In genomic region chr13:27425918-27426630, GRCh38 we compare ENCODE assay signal across 1 cellular context.
TF ChIP-seq lines count a peak whose summit lies in the region.

No MANE protein-coding gene starts in this region.

TF ChIP-seq in K562, 482 proteins besides CTCF, POLR2A, EP300 and RAD21 (continued from another document and continues in another):
- TF ChIP-seq SMAD1 (IDR thresholded peaks at IDR 0.05; ENCODE audit: low read depth, low read length, partially characterized antibody) (no peak), ZNF445 (CRISPR knock-in tag; IDR thresholded peaks at IDR 0.05; ENCODE audit: low read depth) (no peak), SIN3A (IDR thresholded peaks at IDR 0.05; ENCODE audit: borderline replicate concordance in 2 of 2, control insufficient read depth in 1 of 2, low read depth in 2 of 2, low read length in 2 of 2) (no peak), SAP30 (IDR thresholded peaks at IDR 0.05; ENCODE audit: borderline replicate concordance, insufficient read depth, low read depth, low read length, poor library complexity, severe bottlenecking) (no peak), FOXM1 (IDR thresholded peaks at IDR 0.05; ENCODE audit: low read depth) (no peak), FOXM1 (CRISPR knock-in tag; IDR thresholded peaks at IDR 0.05; ENCODE audit: low read depth) (no peak), FOXO4 (CRISPR knock-in tag; IDR thresholded peaks at IDR 0.05) (no peak), RNF219 (CRISPR knock-in tag; IDR thresholded peaks at IDR 0.05) (no peak), SMARCB1 (IDR thresholded peaks at IDR 0.05; ENCODE audit: insufficient read length, low read depth) (no peak), ZNF398 (CRISPR knock-in tag; IDR thresholded peaks at IDR 0.05) (no peak), NR0B1 (IDR thresholded peaks at IDR 0.05; ENCODE audit: partially characterized antibody) (no peak), SREBF2 (CRISPR knock-in tag; IDR thresholded peaks at IDR 0.05) (no peak), FOXA3 (CRISPR knock-in tag; conservative IDR thresholded peaks at IDR 0.05 in 1 of 2, IDR thresholded peaks at IDR 0.05 in 1 of 2) (no peak), KAT8 (IDR thresholded peaks at IDR 0.05; ENCODE audit: low read depth) (no peak), KLF10 (CRISPR knock-in tag; IDR thresholded peaks at IDR 0.05) (no peak), POLR3A (IDR thresholded peaks at IDR 0.05; ENCODE audit: borderline replicate concordance, extremely low read depth, insufficient read depth, insufficient read length) (no peak), NFE2 (IDR thresholded peaks at IDR 0.05; ENCODE audit: low read depth) (peak; percentile 54; the same call in 1 of the 2 replicates), FUS (optimal IDR thresholded peaks at IDR 0.05; ENCODE audit: low read depth, low read length) (no peak), NCOA2 (IDR thresholded peaks at IDR 0.05; ENCODE audit: partially characterized antibody in 2 of 2) (no peak), BACH1 (tag; IDR thresholded peaks at IDR 0.05) (no peak), HBP1 (CRISPR knock-in tag; IDR thresholded peaks at IDR 0.05) (no peak), KDM2B (CRISPR knock-in tag; IDR thresholded peaks at IDR 0.05) (no peak), ZNF785 (CRISPR knock-in tag; IDR thresholded peaks at IDR 0.05) (no peak), HMBOX1 (IDR thresholded peaks at IDR 0.05) (no peak), E2F3 (CRISPR knock-in tag; IDR thresholded peaks at IDR 0.05) (no peak), KHSRP (IDR thresholded peaks at IDR 0.05) (no peak), NRF1 (conservative IDR thresholded peaks at IDR 0.05 in 1 of 2, IDR thresholded peaks at IDR 0.05 in 1 of 2) (peak in 1 of 2 experiments; percentile 48; a peak in 1 of 4 replicates), TCF15 (CRISPR knock-in tag; IDR thresholded peaks at IDR 0.05) (no peak), ELK1 (CRISPR knock-in tag; IDR thresholded peaks at IDR 0.05) (no peak), ZNF121 (CRISPR knock-in tag; conservative IDR thresholded peaks at IDR 0.05) (no peak), ZNF197 (CRISPR knock-in tag; IDR thresholded peaks at IDR 0.05; ENCODE audit: low read depth) (no peak), HEY1 (CRISPR knock-in tag; IDR thresholded peaks at IDR 0.05; ENCODE audit: borderline replicate concordance) (no peak), GABPB2 (CRISPR knock-in tag; conservative IDR thresholded peaks at IDR 0.05) (no peak), CBFB (CRISPR knock-in tag; IDR thresholded peaks at IDR 0.05) (no peak), HNRNPL (IDR thresholded peaks at IDR 0.05; ENCODE audit: low read depth, low read length) (no peak), ZNF511 (CRISPR knock-in tag; IDR thresholded peaks at IDR 0.05) (no peak), POLR2G (IDR thresholded peaks at IDR 0.05; ENCODE audit: low read depth, low read length) (no peak), CBX2 (IDR thresholded peaks at IDR 0.05; ENCODE audit: insufficient read depth, low read length, poor library complexity, severe bottlenecking) (no peak), HES1 (IDR thresholded peaks at IDR 0.05; ENCODE audit: low read depth) (no peak), CREBBP (IDR thresholded peaks at IDR 0.05; ENCODE audit: low read depth, low read length) (no peak)
- TF ChIP-seq, protein P1, sequence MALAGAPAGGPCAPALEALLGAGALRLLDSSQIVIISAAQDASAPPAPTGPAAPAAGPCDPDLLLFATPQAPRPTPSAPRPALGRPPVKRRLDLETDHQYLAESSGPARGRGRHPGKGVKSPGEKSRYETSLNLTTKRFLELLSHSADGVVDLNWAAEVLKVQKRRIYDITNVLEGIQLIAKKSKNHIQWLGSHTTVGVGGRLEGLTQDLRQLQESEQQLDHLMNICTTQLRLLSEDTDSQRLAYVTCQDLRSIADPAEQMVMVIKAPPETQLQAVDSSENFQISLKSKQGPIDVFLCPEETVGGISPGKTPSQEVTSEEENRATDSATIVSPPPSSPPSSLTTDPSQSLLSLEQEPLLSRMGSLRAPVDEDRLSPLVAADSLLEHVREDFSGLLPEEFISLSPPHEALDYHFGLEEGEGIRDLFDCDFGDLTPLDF (CRISPR knock-in tag; IDR thresholded peaks at IDR 0.05) = no peak
- TF ChIP-seq, protein P2, sequence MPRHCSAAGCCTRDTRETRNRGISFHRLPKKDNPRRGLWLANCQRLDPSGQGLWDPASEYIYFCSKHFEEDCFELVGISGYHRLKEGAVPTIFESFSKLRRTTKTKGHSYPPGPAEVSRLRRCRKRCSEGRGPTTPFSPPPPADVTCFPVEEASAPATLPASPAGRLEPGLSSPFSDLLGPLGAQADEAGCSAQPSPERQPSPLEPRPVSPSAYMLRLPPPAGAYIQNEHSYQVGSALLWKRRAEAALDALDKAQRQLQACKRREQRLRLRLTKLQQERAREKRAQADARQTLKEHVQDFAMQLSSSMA (CRISPR knock-in tag; IDR thresholded peaks at IDR 0.05) = no peak
- TF ChIP-seq, protein P3, sequence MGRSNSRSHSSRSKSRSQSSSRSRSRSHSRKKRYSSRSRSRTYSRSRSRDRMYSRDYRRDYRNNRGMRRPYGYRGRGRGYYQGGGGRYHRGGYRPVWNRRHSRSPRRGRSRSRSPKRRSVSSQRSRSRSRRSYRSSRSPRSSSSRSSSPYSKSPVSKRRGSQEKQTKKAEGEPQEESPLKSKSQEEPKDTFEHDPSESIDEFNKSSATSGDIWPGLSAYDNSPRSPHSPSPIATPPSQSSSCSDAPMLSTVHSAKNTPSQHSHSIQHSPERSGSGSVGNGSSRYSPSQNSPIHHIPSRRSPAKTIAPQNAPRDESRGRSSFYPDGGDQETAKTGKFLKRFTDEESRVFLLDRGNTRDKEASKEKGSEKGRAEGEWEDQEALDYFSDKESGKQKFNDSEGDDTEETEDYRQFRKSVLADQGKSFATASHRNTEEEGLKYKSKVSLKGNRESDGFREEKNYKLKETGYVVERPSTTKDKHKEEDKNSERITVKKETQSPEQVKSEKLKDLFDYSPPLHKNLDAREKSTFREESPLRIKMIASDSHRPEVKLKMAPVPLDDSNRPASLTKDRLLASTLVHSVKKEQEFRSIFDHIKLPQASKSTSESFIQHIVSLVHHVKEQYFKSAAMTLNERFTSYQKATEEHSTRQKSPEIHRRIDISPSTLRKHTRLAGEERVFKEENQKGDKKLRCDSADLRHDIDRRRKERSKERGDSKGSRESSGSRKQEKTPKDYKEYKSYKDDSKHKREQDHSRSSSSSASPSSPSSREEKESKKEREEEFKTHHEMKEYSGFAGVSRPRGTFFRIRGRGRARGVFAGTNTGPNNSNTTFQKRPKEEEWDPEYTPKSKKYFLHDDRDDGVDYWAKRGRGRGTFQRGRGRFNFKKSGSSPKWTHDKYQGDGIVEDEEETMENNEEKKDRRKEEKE (IDR thresholded peaks at IDR 0.05; ENCODE audit: borderline replicate concordance in 1 of 2, control insufficient read depth in 1 of 2, low read depth in 2 of 2, low read length in 1 of 2) = no peak
